In genomic region chr4:37893164-37893563, GRCh38 we compare ENCODE assay signal across 13 cellular contexts. TPM values are rescaled to one million over a fixed set of nuclear protein-coding genes. Genes with fewer than 3 reads are reported as not detected.
DNase-seq lines count a peak whose midpoint lies in the region; ATAC-seq and TF ChIP-seq lines count a peak whose summit lies in the region.
"Had no signal": no experiment of that assay in that cellular context is flagged by ENCODE, and none has a peak within 500 bp of the region (broad histone marks: within the 10 kb centered on the region; RNA-seq: fewer than 3 reads in every experiment).

No MANE protein-coding gene starts in this region.

- no peak for TF ChIP-seq CTCF in OCI-LY3 (IDR thresholded peaks at IDR 0.05; ENCODE audit: low read depth, low read length)

- H3K36me3 ChIP-seq in OCI-LY3 (replicated peaks; ENCODE audit: low read depth, low read length) (no peaks in the 10 kb centered on the region), stomach smooth muscle (ENCODE audit: control insufficient read depth in 2 of 2, insufficient read depth in 2 of 2, low read length in 2 of 2) (no peaks in the 10 kb centered on the region)

- peak overlapping the region; percentile 79 to 90 for H3K4me3 Mint-ChIP-seq in activated T-cell treated with anti-CD3 and anti-CD28 coated beads, Interleukin-2, amount 50 U/mL, for 72 hours
- H3K4me3 Mint-ChIP-seq in effector memory CD8-positive, alpha-beta T cell = peak overlapping the region; percentile 82 to 89

- DNase-seq in activated T-cell treated with anti-CD3 and anti-CD28 coated beads, Interleukin-2, amount 50 U/mL, for 72 hours = no peak
- no peak for DNase-seq in activated T-cell treated with anti-CD3 and anti-CD28 coated beads, Interleukin-2, amount 50 U/mL, for 48 hours
- DNase-seq in effector memory CD8-positive, alpha-beta T cell = no peak
- DNase-seq in SHP77 (lab: John Stamatoyannopoulos, UW) = no peak
- DNase-seq in stimulated activated naive CD4-positive, alpha-beta T cell (lab: John Stamatoyannopoulos, UW) = no peak
- DNase-seq: DMS 273 treated with DMSO at 0.1 percent for 48 hours, NCI-H1092, NCI-H2227 treated with DMSO at 0.1 percent for 48 hours had no signal

- no peak for ATAC-seq in activated T-cell treated with anti-CD3 and anti-CD28 coated beads, Interleukin-2, amount 50 U/mL, for 72 hours (replicated peaks in 1 of 2)
- no peak for ATAC-seq in effector memory CD8-positive, alpha-beta T cell (replicated peaks)
- ATAC-seq in GM21367 (IDR thresholded peaks at IDR 0.05; ENCODE audit: unreplicated experiment) = no peak
- ATAC-seq: SK-N-SH treated with all-trans-retinoic acid at 6 μM for 48 hours had no signal

- H4K20me1 ChIP-seq in OCI-LY3 (ENCODE audit: insufficient read depth, low read length) = peaks cover 12% of the 10 kb centered on the region

- H3K27ac Mint-ChIP-seq in activated T-cell treated with anti-CD3 and anti-CD28 coated beads, Interleukin-2, amount 50 U/mL, for 72 hours = peak overlapping the region; percentile 33
- peak overlapping the region; percentile 83 to 94 for H3K27ac Mint-ChIP-seq in effector memory CD8-positive, alpha-beta T cell

- H3K4me1 ChIP-seq in OCI-LY3 (ENCODE audit: low read length) (peaks cover 63% of the 10 kb centered on the region), stomach smooth muscle (ENCODE audit: control insufficient read depth, insufficient read depth, low read length) (peaks cover 35% of the 10 kb centered on the region)

- H3K79me2 ChIP-seq in OCI-LY3 (ENCODE audit: low read length) = peaks cover 5% of the 10 kb centered on the region; the same call in 1 of the 2 replicates

- H3K9ac ChIP-seq in OCI-LY3 (ENCODE audit: low read length) = no peak overlapping the region
- no peak overlapping the region for H3K9ac ChIP-seq in stomach smooth muscle (ENCODE audit: low read length in 2 of 2)

- H3K4me1 Mint-ChIP-seq in activated T-cell treated with anti-CD3 and anti-CD28 coated beads, Interleukin-2, amount 50 U/mL, for 72 hours (ENCODE audit: low read depth) = peaks cover 49% of the 10 kb centered on the region
- H3K4me1 Mint-ChIP-seq in effector memory CD8-positive, alpha-beta T cell (ENCODE audit: low read depth in 2 of 2) = peaks cover 33 to 44% of the 10 kb centered on the region in 2 donors

- no peak overlapping the region for H2AFZ ChIP-seq in OCI-LY3 (ENCODE audit: low read depth, low read length)

- no peaks in the 10 kb centered on the region for H3K36me3 Mint-ChIP-seq in activated T-cell treated with anti-CD3 and anti-CD28 coated beads, Interleukin-2, amount 50 U/mL, for 72 hours (ENCODE audit: insufficient read depth in 2 of 2)
- H3K36me3 Mint-ChIP-seq in effector memory CD8-positive, alpha-beta T cell (ENCODE audit: insufficient read depth) = peaks cover 10% of the 10 kb centered on the region

- peaks cover 9% of the 10 kb centered on the region for H3K27me3 ChIP-seq in OCI-LY3 (ENCODE audit: low read depth, low read length)
- no peaks in the 10 kb centered on the region for H3K27me3 ChIP-seq in stomach smooth muscle (ENCODE audit: control insufficient read depth in 1 of 2, insufficient read depth in 2 of 2, low read length in 2 of 2)

- H3K9me3 ChIP-seq in OCI-LY3 (ENCODE audit: insufficient read depth, low read length) (no peaks in the 10 kb centered on the region), stomach smooth muscle (ENCODE audit: control insufficient read depth in 2 of 2, low read length in 2 of 2) (no peaks in the 10 kb centered on the region)

- H3K27ac ChIP-seq in OCI-LY3 (ENCODE audit: low read length) (no peak overlapping the region), stomach smooth muscle (ENCODE audit: low read length) (peak overlapping the region; percentile 99)

- peak overlapping the region; percentile 82; the same call in 1 of the 2 replicates for H3K4me3 ChIP-seq in OCI-LY3 (ENCODE audit: low read length)
- peak overlapping the region; percentile 49 to 83 for H3K4me3 ChIP-seq in stomach smooth muscle (ENCODE audit: low read length in 2 of 2)
- H3K4me3 ChIP-seq: lung had no signal

- H3K27me3 Mint-ChIP-seq in activated T-cell treated with anti-CD3 and anti-CD28 coated beads, Interleukin-2, amount 50 U/mL, for 72 hours (ENCODE audit: low read depth) = peaks cover 11% of the 10 kb centered on the region
- no peaks in the 10 kb centered on the region for H3K27me3 Mint-ChIP-seq in effector memory CD8-positive, alpha-beta T cell

- H3K9me3 Mint-ChIP-seq in activated T-cell treated with anti-CD3 and anti-CD28 coated beads, Interleukin-2, amount 50 U/mL, for 72 hours = no peaks in the 10 kb centered on the region
- H3K9me3 Mint-ChIP-seq in effector memory CD8-positive, alpha-beta T cell = no peaks in the 10 kb centered on the region

- peak overlapping the region; percentile 87 for H3K4me2 ChIP-seq in OCI-LY3 (ENCODE audit: low read length)

RNA-seq across cellular contexts. Expression of gene TBC1D1, which starts 2.3 kb away (rescaled TPM):
- 10 to 100 TPM; 58.0 to 68.7 TPM for total RNA-seq in activated T-cell treated with anti-CD3 and anti-CD28 coated beads, Interleukin-2, amount 50 U/mL, for 72 hours
